ENCODE assay signal across 9 cellular contexts in genomic region chr5:91219141-91219802, GRCh38.
DNase-seq lines count a peak whose midpoint lies in the region; ATAC-seq, FAIRE-seq and TF ChIP-seq lines count a peak whose summit lies in the region.
"Had no signal": no experiment of that assay in that cellular context is flagged by ENCODE, and none has a peak within 500 bp of the region (broad histone marks: within the 10 kb centered on the region; RNA-seq: fewer than 3 reads in every experiment).

No MANE protein-coding gene starts in this region.

- TF ChIP-seq CTCF in kidney (IDR thresholded peaks at IDR 0.05; ENCODE audit: borderline replicate concordance, extremely low read depth, insufficient read depth), result no peak
- TF ChIP-seq CTCF in tibial artery (IDR thresholded peaks at IDR 0.05), result no peak

- DNase-seq in HS-5 (ENCODE audit: low read depth), result peak; percentile 58
- DNase-seq in kidney, result no peak
- DNase-seq in tibial artery, result peak in 1 of 2 donors; percentile 74
- DNase-seq in activated CD4-positive, alpha-beta T cell treated with anti-CD3 and anti-CD28 coated beads for 4 hours, result no peak
- DNase-seq in activated T-cell treated with anti-CD3 and anti-CD28 coated beads, Interleukin-2, amount 50 U/mL, for 1 hour, result no peak
- DNase-seq: NCI-H524 had no signal

- H3K4me3 ChIP-seq in kidney (ENCODE audit: low read length in 2 of 2) (no peak overlapping the region), tibial artery (no peak overlapping the region)

- ATAC-seq in GM18907 (IDR thresholded peaks at IDR 0.05; ENCODE audit: unreplicated experiment), result no peak
- ATAC-seq in GM21717 (IDR thresholded peaks at IDR 0.05; ENCODE audit: unreplicated experiment), result no peak

- H3K4me1 ChIP-seq in kidney (ENCODE audit: control insufficient read depth in 1 of 2, insufficient read depth in 1 of 2, low read depth in 1 of 2, low read length in 2 of 2) (peaks cover 0 to 7% of the 10 kb centered on the region in 2 donors), tibial artery (peaks cover 0 to 8% (median 0%) of the 10 kb centered on the region in 4 donors)

- H3K36me3 ChIP-seq in kidney (ENCODE audit: control insufficient read depth in 1 of 2, insufficient read depth in 2 of 2, low read length in 2 of 2) (no peaks in the 10 kb centered on the region), tibial artery (no peaks in the 10 kb centered on the region)

- no peak overlapping the region for H3K9ac ChIP-seq in kidney (ENCODE audit: low read length in 2 of 2)

- intact Hi-C loops in kidney (cut with DNase I) (no loop called here), tibial artery (cut with DNase I; ENCODE audit: low total_unique reads) (loop anchor here (10.0 kb wide), 1 partner anchor 166 kb away; the partner anchor contains the start of gene ARRDC3)

- H3K27ac ChIP-seq in kidney (ENCODE audit: low read depth in 2 of 2, low read length in 2 of 2) (peak overlapping the region; percentile 5 to 29), tibial artery (peak overlapping the region; percentile 22 to 32)

- H3K9me3 ChIP-seq in kidney (ENCODE audit: control insufficient read depth in 1 of 2, low read length in 2 of 2) (no peaks in the 10 kb centered on the region), tibial artery (no peaks in the 10 kb centered on the region)

- FAIRE-seq in TTC549 (lab: Jason Lieb, UNC), result peak; percentile 98
- no peak for FAIRE-seq in kidney (lab: Jason Lieb, UNC)

- no peaks in the 10 kb centered on the region for H3K27me3 ChIP-seq in tibial artery
